In the genomic region with DNA sequence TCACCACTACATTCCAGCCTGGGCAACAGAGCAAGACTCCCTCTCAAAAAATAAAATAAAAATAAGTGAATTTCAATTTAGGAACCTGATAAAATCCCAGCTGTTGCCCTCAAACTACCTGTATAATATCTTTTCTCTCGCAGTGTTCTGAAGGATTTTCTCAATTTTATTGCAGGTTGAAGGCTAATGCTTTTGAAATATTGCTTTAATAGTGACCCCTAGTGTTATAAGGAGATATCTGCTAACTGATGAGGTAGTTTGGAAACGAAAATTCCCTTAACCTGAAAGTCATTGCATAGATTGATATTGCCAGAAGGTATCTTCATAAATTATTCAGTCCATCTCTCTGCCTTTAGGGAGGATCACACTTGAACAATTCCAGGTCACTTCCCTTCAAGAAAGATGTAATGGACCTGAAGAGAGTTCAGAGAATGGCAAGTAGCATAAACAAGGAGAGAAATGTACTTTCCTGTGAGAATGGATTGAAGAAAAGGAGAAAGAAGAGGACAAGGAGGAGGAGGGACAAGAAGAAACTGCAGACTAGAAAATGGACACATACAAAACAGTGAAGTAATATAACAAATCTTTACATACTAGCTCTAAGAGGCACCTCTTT, we compare ENCODE assay signal across 8 cellular contexts. TPM values are rescaled to one million over a fixed set of nuclear protein-coding genes. Genes with fewer than 3 reads are reported as not detected.
A peak's percentile ranks its signal among the peaks of the same experiment; 100 is the strongest.
DNase-seq lines count a peak whose midpoint lies in the region; ATAC-seq and TF ChIP-seq lines count a peak whose summit lies in the region.

No MANE protein-coding gene starts in this region.

- H2BK15ac ChIP-seq in IMR-90 (ENCODE audit: low read depth, low read length): no peak overlapping the region

- H4K20me1 ChIP-seq in IMR-90 (ENCODE audit: insufficient read depth, low read length) (no peaks in the 10 kb centered on the region), SU-DHL-6 (ENCODE audit: low read depth, low read length) (no peaks in the 10 kb centered on the region)

- no peak overlapping the region for H4K8ac ChIP-seq in IMR-90 (ENCODE audit: low read depth in 2 of 2, low read length in 2 of 2)

- no peak for TF ChIP-seq POLR2A in IMR-90 (IDR thresholded peaks at IDR 0.05; ENCODE audit: low read depth, low read length)
- no peak for TF ChIP-seq POLR2A in testis (IDR thresholded peaks at IDR 0.05)

- H3K4me2 ChIP-seq in IMR-90 (ENCODE audit: low read depth, low read length) (no peak overlapping the region), SU-DHL-6 (ENCODE audit: low read depth, low read length, poor library complexity, severe bottlenecking) (no peak overlapping the region)

- no peak overlapping the region for H2BK5ac ChIP-seq in IMR-90 (ENCODE audit: low read depth, low read length, poor library complexity, severe bottlenecking)

- H2AFZ ChIP-seq in IMR-90 (replicated peaks; ENCODE audit: low read length, poor library complexity) (no peak overlapping the region), SU-DHL-6 (ENCODE audit: low read depth, low read length, severe bottlenecking) (no peak overlapping the region)

- no peak overlapping the region for H3K27ac ChIP-seq in IMR-90 (ENCODE audit: insufficient read depth, low read length)
- no peak overlapping the region for H3K27ac ChIP-seq in SU-DHL-6 (ENCODE audit: low read depth, low read length)
- H3K27ac ChIP-seq in testis: no peak overlapping the region

- DNase-seq in EH (ENCODE audit: low read depth) (peak; percentile 26), IMR-90 (peak; percentile 11), glomerular visceral epithelial cell (ENCODE audit: extremely low spot score) (peak; percentile 26), testis (no peak), T1000 (lab: John Stamatoyannopoulos, UW) (no peak), HK-2 (ENCODE audit: unreplicated experiment) (no peak)

- H3K36me3 ChIP-seq in IMR-90 (ENCODE audit: control insufficient read depth, insufficient read depth, low read length): no peaks in the 10 kb centered on the region
- no peaks in the 10 kb centered on the region for H3K36me3 ChIP-seq in SU-DHL-6 (ENCODE audit: low read length)
- no peaks in the 10 kb centered on the region for H3K36me3 ChIP-seq in testis (ENCODE audit: low read depth, missing control alignments)

- no peak overlapping the region for H3K4me3 ChIP-seq in IMR-90 (ENCODE audit: insufficient read depth, low read depth, low read length)
- H3K4me3 ChIP-seq in SU-DHL-6 (ENCODE audit: insufficient read depth, low read length, poor library complexity, severe bottlenecking): no peak overlapping the region
- H3K4me3 ChIP-seq in testis: no peak overlapping the region

- no peak overlapping the region for H3K18ac ChIP-seq in IMR-90 (ENCODE audit: low read depth, low read length)

- H3K23ac ChIP-seq in IMR-90 (ENCODE audit: low read depth, low read length): no peak overlapping the region

- H3K4me1 ChIP-seq in IMR-90 (ENCODE audit: control insufficient read depth, insufficient read depth, low read length) (no peaks in the 10 kb centered on the region), testis (no peaks in the 10 kb centered on the region)

- no peak overlapping the region for H2BK120ac ChIP-seq in IMR-90 (ENCODE audit: low read depth, low read length)

- BruUV-seq in IMR-90 (replicated peaks; lab: Mats Ljungman, UMichigan): no TSS peak

- dilution Hi-C loops in IMR-90 (cut with HindIII; ENCODE audit: low sequenced_read_pairs, unreplicated experiment): no loop called here

- no peaks in the 10 kb centered on the region for H3K79me1 ChIP-seq in IMR-90 (ENCODE audit: low read depth in 1 of 2, low read length in 2 of 2)

- no peak overlapping the region for H4K5ac ChIP-seq in IMR-90 (ENCODE audit: low read depth, low read length)

- TF ChIP-seq CTCF in IMR-90 (conservative IDR thresholded peaks at IDR 0.05; ENCODE audit: low read depth, low read length): peak; percentile 56
- peak; percentile 57 for TF ChIP-seq CTCF in SU-DHL-6 (IDR thresholded peaks at IDR 0.05; ENCODE audit: insufficient read depth, low read length, poor library complexity, severe bottlenecking)
- peak in 2 of 3 experiments; percentile 23 to 36 for TF ChIP-seq CTCF in testis (IDR thresholded peaks at IDR 0.05)

- peak; percentile 59 for TF ChIP-seq RAD21 in IMR-90 (IDR thresholded peaks at IDR 0.05; ENCODE audit: low read length)

- H3K56ac ChIP-seq in IMR-90 (ENCODE audit: extremely low read depth, insufficient read depth, low read length): no peak overlapping the region

- H3K9ac ChIP-seq in IMR-90 (ENCODE audit: low read depth, low read length) (no peak overlapping the region), SU-DHL-6 (ENCODE audit: low read length) (no peak overlapping the region)

- H2AK9ac ChIP-seq in IMR-90 (replicated peaks; ENCODE audit: low read depth, low read length, poor library complexity): no peak overlapping the region

- H3F3A ChIP-seq in SU-DHL-6 (ENCODE audit: insufficient read depth): no peaks in the 10 kb centered on the region

- intact Hi-C loops in IMR-90 (cut with micrococcal nuclease) (loop anchor here (1.0 to 5.0 kb wide), 3 partner anchors 233 to 327 kb away; no protein-coding TSS in a partner anchor), testis (cut with DNase I; ENCODE audit: low total_unique reads) (no loop called here)

- no peak overlapping the region for H3K14ac ChIP-seq in IMR-90 (replicated peaks; ENCODE audit: low read depth, low read length)

- in situ Hi-C loops in IMR-90 (cut with MboI; ENCODE audit: low sequenced_read_pairs): loop anchor here (10.0 kb wide), 1 partner anchor 231 kb away; no protein-coding TSS in a partner anchor

- no peak overlapping the region for H3K4ac ChIP-seq in IMR-90 (ENCODE audit: low read depth, low read length)

- no peak overlapping the region for H2BK20ac ChIP-seq in IMR-90 (ENCODE audit: low read depth, low read length)

- H4K91ac ChIP-seq in IMR-90 (ENCODE audit: insufficient read depth, low read depth, low read length): no peak overlapping the region

- no peak overlapping the region for H2AK5ac ChIP-seq in IMR-90 (ENCODE audit: low read depth, low read length)

- peak; percentile 56; the same call in 1 of the 2 replicates for ATAC-seq in IMR-90 (ENCODE audit: low read depth)
- ATAC-seq in GM18517 (IDR thresholded peaks at IDR 0.05; ENCODE audit: unreplicated experiment): no peak

- no CpG with 5 or more reads among the region's 2 CpGs for WGBS in IMR-90 (ENCODE audit: extremely low coverage in 2 of 2, insufficient read length in 1 of 2), 2 experiments
- 27 to 28% methylated on average over 2 of the region's 2 CpGs for WGBS in testis, 2 donors

- H3K9me2 ChIP-seq in SU-DHL-6 (replicated peaks; ENCODE audit: insufficient read depth, low read length): no peaks in the 10 kb centered on the region

- CTCF ChIA-PET in IMR-90 (lab: Yijun Ruan, JAX): interaction anchor here (0.9 kb wide), 1 partner anchor 103 kb away, joined by 3 read pairs; no protein-coding TSS in a partner anchor

- no peaks in the 10 kb centered on the region for H3K9me1 ChIP-seq in IMR-90 (ENCODE audit: insufficient read depth, low read length)

- peaks cover 23% of the 10 kb centered on the region for H3K27me3 ChIP-seq in IMR-90 (ENCODE audit: control insufficient read depth, insufficient read depth, low read length)
- no peaks in the 10 kb centered on the region for H3K27me3 ChIP-seq in SU-DHL-6 (ENCODE audit: low read length)
- H3K27me3 ChIP-seq in testis: no peaks in the 10 kb centered on the region

- H3K79me2 ChIP-seq in SU-DHL-6 (ENCODE audit: insufficient read depth, low read length): no peaks in the 10 kb centered on the region

- POLR2A ChIA-PET in IMR-90 (lab: Charles Lee; ENCODE audit: unreplicated experiment): no interaction called here

- H3K9me3 ChIP-seq in IMR-90 (ENCODE audit: control insufficient read depth, insufficient read depth, low read length): no peaks in the 10 kb centered on the region
- no peaks in the 10 kb centered on the region for H3K9me3 ChIP-seq in SU-DHL-6 (ENCODE audit: insufficient read depth, low read length)
- H3K9me3 ChIP-seq in testis: no peaks in the 10 kb centered on the region

TF ChIP-seq in IMR-90, 13 proteins besides CTCF, POLR2A, EP300 and RAD21:
- TF ChIP-seq CHD1 (IDR thresholded peaks at IDR 0.05; ENCODE audit: low read depth, low read length): no peak
- TF ChIP-seq MAZ (IDR thresholded peaks at IDR 0.05; ENCODE audit: borderline replicate concordance, low read depth, low read length): no peak
- TF ChIP-seq BHLHE40 (IDR thresholded peaks at IDR 0.05; ENCODE audit: low read depth, low read length): no peak
- no peak for TF ChIP-seq NFE2L2 (IDR thresholded peaks at IDR 0.05; ENCODE audit: low read depth, low read length)
- TF ChIP-seq CEBPB (IDR thresholded peaks at IDR 0.05; ENCODE audit: low read depth, low read length): no peak
- TF ChIP-seq USF2 (IDR thresholded peaks at IDR 0.05; ENCODE audit: low read depth, low read length): no peak
- TF ChIP-seq RCOR1 (IDR thresholded peaks at IDR 0.05; ENCODE audit: insufficient replicate concordance, low read length): no peak
- peak; percentile 44 for TF ChIP-seq SMC3 (IDR thresholded peaks at IDR 0.05; ENCODE audit: low read depth, low read length)

RNA-seq across cellular contexts. Expression of gene TIGD4, which starts 44.1 kb away (rescaled TPM):
- not detected in 2 replicates for total RNA-seq in IMR-90 (2012; rRNA removed)
- 0.03 TPM in 1 of 2 replicates, not detected in the other for polyA plus RNA-seq in IMR-90 (2012; rRNA removed)
- polyA plus RNA-seq in IMR-90 (2012; cell fraction: cytosol; rRNA removed): not detected in 2 replicates
- 0.02 TPM in 1 of 2 replicates, not detected in the other for polyA plus RNA-seq in IMR-90 (2012; cell fraction: nucleus; rRNA removed; ENCODE audit: low replicate concordance)
- 1 to 10 TPM; 2.2 to 3.2 TPM for total RNA-seq in testis
- 6.7 TPM for polyA plus RNA-seq in testis (ENCODE audit: insufficient read depth, low read depth, low replicate concordance)

RNA-seq across cellular contexts. Expression of gene ARFIP1, which starts 44.3 kb away (rescaled TPM):
- total RNA-seq in IMR-90 (2012; rRNA removed) (30.5 and 37.5 TPM in 2 replicates), testis (10 to 100 TPM; 31.7 to 37.0 TPM)
- polyA plus RNA-seq in IMR-90 (2012; rRNA removed) (12.7 and 13.8 TPM in 2 replicates), testis (ENCODE audit: insufficient read depth, low read depth, low replicate concordance) (22.3 TPM)
- polyA plus RNA-seq in IMR-90 (2012; cell fraction: cytosol; rRNA removed): 1.9 and 3.3 TPM in 2 replicates
- polyA plus RNA-seq in IMR-90 (2012; cell fraction: nucleus; rRNA removed; ENCODE audit: low replicate concordance): 0.71 and 6.6 TPM in 2 replicates

RNA-seq across cellular contexts. Expression of gene TMEM154, which starts 55.6 kb away (rescaled TPM):
- 0.18 and 0.28 TPM in 2 replicates for total RNA-seq in IMR-90 (2012; rRNA removed)
- polyA plus RNA-seq in IMR-90 (2012; rRNA removed): 0.12 and 0.20 TPM in 2 replicates
- polyA plus RNA-seq in IMR-90 (2012; cell fraction: cytosol; rRNA removed): 0.03 TPM in 2 replicates
- 0.03 and 0.22 TPM in 2 replicates for polyA plus RNA-seq in IMR-90 (2012; cell fraction: nucleus; rRNA removed; ENCODE audit: low replicate concordance)
- total RNA-seq in testis: under 1 TPM; 0.56 to 0.63 TPM
- 0.57 TPM for polyA plus RNA-seq in testis (ENCODE audit: insufficient read depth, low read depth, low replicate concordance)

Comparison
In these comparisons a context has a peak if more than half of its experiments do, and no peak if none do; other contexts are left out.
1. DNase-seq: peak in EH (single experiment), IMR-90 (single experiment) and glomerular visceral epithelial cell (single experiment); none in testis (single experiment), T1000 (single experiment) and HK-2 (single experiment).
2. Peak in every context shown above with its lines, with median percentiles within 50 percentile points of each other: CTCF ChIP-seq.